8 cellular contexts compared by ENCODE assay signal in the genomic region with DNA sequence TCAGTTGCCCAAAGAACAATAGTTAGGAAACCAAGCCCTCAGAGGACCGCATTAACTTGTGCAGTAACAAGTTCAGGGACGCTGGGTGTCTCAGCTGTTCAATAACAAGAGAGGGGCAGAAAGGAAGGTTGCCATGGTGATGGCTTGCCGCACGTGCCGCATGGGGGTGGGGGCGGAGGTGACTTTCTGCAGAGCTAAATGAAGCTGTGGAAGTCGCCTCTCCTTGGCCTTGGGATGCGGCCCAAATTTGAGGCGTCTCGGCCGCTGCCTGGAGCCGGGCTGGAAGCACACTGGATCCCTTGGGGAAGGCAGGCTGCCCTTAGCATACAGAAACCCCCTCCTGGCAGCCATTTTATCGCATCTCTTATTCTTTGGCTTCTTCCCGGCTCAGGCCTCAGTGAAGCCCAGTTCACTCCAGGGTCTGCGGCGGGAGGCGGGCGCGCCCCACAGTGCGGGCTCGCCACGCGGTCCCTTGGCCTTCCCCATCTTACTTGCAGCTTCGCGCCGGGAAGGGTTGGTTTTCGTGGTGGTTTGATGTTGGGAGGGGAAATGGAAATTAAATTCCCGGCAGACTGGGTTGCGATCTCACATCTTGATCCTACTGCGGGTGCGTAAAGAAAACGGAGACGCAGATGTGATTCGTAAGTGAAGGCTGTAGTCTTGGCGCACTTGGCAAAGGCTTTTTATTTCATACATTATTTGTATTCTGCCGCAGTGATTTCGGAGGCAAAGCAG.
DNase-seq lines count a peak whose midpoint lies in the region; ATAC-seq and TF ChIP-seq lines count a peak whose summit lies in the region.

No MANE protein-coding gene starts in this region.

- POLR2A ChIA-PET in T-cell (lab: Charles Lee) = interaction anchor here in 1 of 2 donors (0.8 kb wide), 1 partner anchor 8 kb away, joined by 3 read pairs; no protein-coding TSS in a partner anchor

- DNase-seq in T-cell = peak in 4 of 34 experiments; percentile 0 to 1 (median 0)
- peak; percentile 57 for DNase-seq in Right ventricle myocardium superior
- peak; percentile 19 for DNase-seq in pons (ENCODE audit: low spot score)
- DNase-seq in foreskin melanocyte = no peak
- DNase-seq in GF-D8 (lab: John Stamatoyannopoulos, UW) = no peak
- DNase-seq in thyroid gland = no peak
- no peak for DNase-seq in NCI-H1694 (lab: John Stamatoyannopoulos, UW)

- no peaks in the 10 kb centered on the region for H3K9me3 Mint-ChIP-seq in T-cell

- no peaks in the 10 kb centered on the region for H3K9me3 ChIP-seq in thyroid gland

- no peaks in the 10 kb centered on the region for H3K36me3 ChIP-seq in thyroid gland

- WGBS in thyroid gland, 2 donors = 5 to 6% methylated on average over 29 to 37 of the region's 37 CpGs

- TF ChIP-seq CTCF in thyroid gland (IDR thresholded peaks at IDR 0.05) = no peak

- no peak overlapping the region for H3K27ac Mint-ChIP-seq in T-cell

- H3K4me3 ChIP-seq in thyroid gland (replicated peaks in 1 of 3) = no peak overlapping the region

- CTCF ChIA-PET in T-cell (lab: Charles Lee) = no interaction called here

- intact Hi-C loops in Right ventricle myocardium superior (cut with DNase I) (no loop called here), thyroid gland (cut with DNase I) (no loop called here)

- H3K36me3 Mint-ChIP-seq in T-cell = no peaks in the 10 kb centered on the region

- peaks cover 13 to 18% (median 15%) of the 10 kb centered on the region in 3 donors for H3K4me1 Mint-ChIP-seq in T-cell

- no peak for TF ChIP-seq POLR2A in thyroid gland (IDR thresholded peaks at IDR 0.05)

- ATAC-seq in GM19397 (IDR thresholded peaks at IDR 0.05; ENCODE audit: unreplicated experiment) (peak; percentile 69), T-cell (replicated peaks in 1 of 4) (peak in 1 of 4 experiments; percentile 38), Right ventricle myocardium superior (ENCODE audit: poor library complexity) (peak; percentile 64)

- no peak overlapping the region for H3K27ac ChIP-seq in thyroid gland

- H3K27me3 ChIP-seq in thyroid gland = no peaks in the 10 kb centered on the region

- peak overlapping the region in 2 of 3 donors; percentile 32 to 72 for H3K4me3 Mint-ChIP-seq in T-cell

- H3K27me3 Mint-ChIP-seq in T-cell = peaks cover 23 to 46% of the 10 kb centered on the region in 2 donors

- no peaks in the 10 kb centered on the region for H3K4me1 ChIP-seq in thyroid gland

Comparison
In these comparisons a context has a peak if more than half of its experiments do, and no peak if none do; other contexts are left out.
1. DNase-seq: peak in Right ventricle myocardium superior (single experiment) and pons (single experiment); none in foreskin melanocyte (single experiment), GF-D8 (single experiment), thyroid gland (0 of 2) and NCI-H1694 (single experiment).